22 cellular contexts compared by ENCODE assay signal in the genomic region with DNA sequence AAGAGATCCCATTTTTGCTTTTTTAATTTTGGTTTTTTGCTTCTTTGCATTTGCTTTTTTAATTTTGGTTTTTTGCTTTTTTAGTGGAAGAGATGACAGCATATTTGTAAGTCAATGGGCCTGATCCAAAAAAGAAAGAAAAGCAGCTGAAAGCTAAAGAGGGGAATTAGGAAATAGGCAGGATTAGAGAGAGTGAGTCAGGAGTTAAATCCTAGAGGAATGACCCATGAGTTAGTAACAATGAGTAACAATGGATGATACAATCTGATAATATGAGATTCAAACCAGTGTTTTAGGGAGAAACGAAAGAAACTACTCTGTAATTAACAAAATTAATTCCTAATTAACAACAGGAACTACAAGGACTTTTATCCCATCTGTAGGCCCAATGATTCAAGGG.
DNase-seq lines count a peak whose midpoint lies in the region; ATAC-seq, FAIRE-seq and TF ChIP-seq lines count a peak whose summit lies in the region.
"Had no signal": no experiment of that assay in that cellular context is flagged by ENCODE, and none has a peak within 500 bp of the region (broad histone marks: within the 10 kb centered on the region; RNA-seq: fewer than 3 reads in every experiment).

No MANE protein-coding gene starts in this region.

- peaks cover 3% of the 10 kb centered on the region for H3K27me3 Mint-ChIP-seq in activated CD4-positive, alpha-beta T cell treated with anti-CD3 and anti-CD28 coated beads for 36 hours
- H3K27me3 Mint-ChIP-seq: activated naive CD4-positive, alpha-beta T cell treated with anti-CD3 and anti-CD28 coated beads, Interleukin-2, amount 10 ng/mL, durations not matched to agents 7 days and 5 days had no signal

- no peak overlapping the region for H3K27ac Mint-ChIP-seq in activated CD4-positive, alpha-beta T cell treated with anti-CD3 and anti-CD28 coated beads for 36 hours
- H3K27ac Mint-ChIP-seq: activated naive CD4-positive, alpha-beta T cell treated with anti-CD3 and anti-CD28 coated beads, Interleukin-2, amount 10 ng/mL, durations not matched to agents 7 days and 5 days; endodermal cell; T-helper 17 cell had no signal

- DNase-seq in ELR (ENCODE audit: low read depth) (peak; percentile 43), RCC 7860 (ENCODE audit: low spot score) (peak; percentile 39), fibroblast of mammary gland (ENCODE audit: low read depth) (peak; percentile 90), retinal pigment epithelial cell (ENCODE audit: low read depth) (peak; percentile 79), erythroblast (lab: John Stamatoyannopoulos, UW) (no peak), NCI-H524 treated with DMSO at 0.1 percent for 48 hours (lab: John Stamatoyannopoulos, UW) (no peak)
- no peak for DNase-seq in activated CD4-positive, alpha-beta T cell treated with anti-CD3 and anti-CD28 coated beads for 36 hours
- DNase-seq: activated CD4-positive, CD25-positive, alpha-beta regulatory T cell treated with anti-CD3 and anti-CD28 coated beads, Interleukin-2, amount 50 U/mL, for 72 hours; activated CD8-positive, alpha-beta memory T cell treated with anti-CD3 and anti-CD28 coated beads, Interleukin-2, amount 50 U/mL, for 48 hours; activated naive CD4-positive, alpha-beta T cell treated with anti-CD3 and anti-CD28 coated beads, Interleukin-2, amount 10 ng/mL, durations not matched to agents 7 days and 5 days; endodermal cell; heart right ventricle; kidney glomerular epithelial cell; NCI-H2081; NCI-H748 treated with DMSO at 0.1 percent for 48 hours; RPMI8226; substantia nigra; T-helper 17 cell had no signal

- peak; percentile 64 for FAIRE-seq in RCC 7860 (lab: Jason Lieb, UNC)
- FAIRE-seq: GM18507 had no signal

- POLR2A ChIA-PET in activated CD4-positive, alpha-beta T cell treated with anti-CD3 and anti-CD28 coated beads for 36 hours (lab: Charles Lee), result no interaction called here

- ATAC-seq in GM18907 (IDR thresholded peaks at IDR 0.05; ENCODE audit: unreplicated experiment), result no peak
- ATAC-seq in activated CD4-positive, alpha-beta T cell treated with anti-CD3 and anti-CD28 coated beads for 36 hours, result no peak
- ATAC-seq: T-helper 17 cell had no signal

- no peak for TF ChIP-seq POLR2A in erythroblast (IDR thresholded peaks at IDR 0.05; ENCODE audit: low read length)

- H3K36me3 Mint-ChIP-seq in activated CD4-positive, alpha-beta T cell treated with anti-CD3 and anti-CD28 coated beads for 36 hours (ENCODE audit: low read depth), result no peaks in the 10 kb centered on the region
- H3K36me3 Mint-ChIP-seq: activated naive CD4-positive, alpha-beta T cell treated with anti-CD3 and anti-CD28 coated beads, Interleukin-2, amount 10 ng/mL, durations not matched to agents 7 days and 5 days had no signal

- peaks cover 2% of the 10 kb centered on the region for H3K9me3 Mint-ChIP-seq in activated CD4-positive, alpha-beta T cell treated with anti-CD3 and anti-CD28 coated beads for 36 hours (ENCODE audit: low read depth)
- H3K9me3 Mint-ChIP-seq: activated naive CD4-positive, alpha-beta T cell treated with anti-CD3 and anti-CD28 coated beads, Interleukin-2, amount 10 ng/mL, durations not matched to agents 7 days and 5 days; endodermal cell had no signal

- H3K4me1 Mint-ChIP-seq in activated CD4-positive, alpha-beta T cell treated with anti-CD3 and anti-CD28 coated beads for 36 hours, result no peaks in the 10 kb centered on the region
- H3K4me1 Mint-ChIP-seq: activated naive CD4-positive, alpha-beta T cell treated with anti-CD3 and anti-CD28 coated beads, Interleukin-2, amount 10 ng/mL, durations not matched to agents 7 days and 5 days; T-helper 17 cell had no signal

- no peak for TF ChIP-seq CTCF in fibroblast of mammary gland (conservative IDR thresholded peaks at IDR 0.05; ENCODE audit: control insufficient read depth, insufficient read depth, low read depth, low read length)
- TF ChIP-seq CTCF in retinal pigment epithelial cell (conservative IDR thresholded peaks at IDR 0.05; ENCODE audit: low read depth, low read length), result no peak

- H3K4me3 Mint-ChIP-seq in activated CD4-positive, alpha-beta T cell treated with anti-CD3 and anti-CD28 coated beads for 36 hours, result no peak overlapping the region
- H3K4me3 Mint-ChIP-seq: activated naive CD4-positive, alpha-beta T cell treated with anti-CD3 and anti-CD28 coated beads, Interleukin-2, amount 10 ng/mL, durations not matched to agents 7 days and 5 days; endodermal cell; T-helper 17 cell had no signal

- intact Hi-C loops in activated CD4-positive, alpha-beta T cell treated with anti-CD3 and anti-CD28 coated beads for 36 hours (cut with DNase I, micrococcal nuclease), result no loop called here

- H3K4me3 ChIP-seq in fibroblast of mammary gland (ENCODE audit: control insufficient read depth, low read depth, low read length) (no peak overlapping the region), retinal pigment epithelial cell (ENCODE audit: low read length) (no peak overlapping the region)
- H3K4me3 ChIP-seq: cardiac muscle cell, heart right ventricle, prostate gland had no signal

- CTCF ChIA-PET in activated CD4-positive, alpha-beta T cell treated with anti-CD3 and anti-CD28 coated beads for 36 hours (lab: Charles Lee), result no interaction called here

Comparison
In these comparisons a context has a peak if more than half of its experiments do, and no peak if none do; other contexts are left out.
1. DNase-seq: peak in ELR (single experiment), RCC 7860 (single experiment), fibroblast of mammary gland (single experiment) and retinal pigment epithelial cell (single experiment); none in erythroblast (0 of 2), activated CD4-positive, alpha-beta T cell treated with anti-CD3 and anti-CD28 coated beads for 36 hours (single experiment) and NCI-H524 treated with DMSO at 0.1 percent for 48 hours (single experiment).